22 cellular contexts compared by ENCODE assay signal in genomic region chr11:8956860-8957259, GRCh38. TPM values are rescaled to one million over a fixed set of nuclear protein-coding genes. Genes with fewer than 3 reads are reported as not detected.
DNase-seq lines count a peak whose midpoint lies in the region; ATAC-seq and TF ChIP-seq lines count a peak whose summit lies in the region.
"Had no signal": no experiment of that assay in that cellular context is flagged by ENCODE, and none has a peak within 500 bp of the region (broad histone marks: within the 10 kb centered on the region; RNA-seq: fewer than 3 reads in every experiment).

No MANE protein-coding gene starts in this region.

- no peak overlapping the region for H3K9ac ChIP-seq in neural progenitor cell
- H3K9ac ChIP-seq: BLaER1 had no signal

- H3K27ac ChIP-seq in CD4-positive, alpha-beta memory T cell (ENCODE audit: low read depth, low read length): no peak overlapping the region
- no peak overlapping the region for H3K27ac ChIP-seq in neural progenitor cell
- H3K27ac ChIP-seq: BLaER1, Peyer's patch, SJSA1 had no signal

- CTCF ChIA-PET in CD4-positive, alpha-beta memory T cell (lab: Charles Lee; ENCODE audit: partially characterized antibody): interaction anchor here (1.0 to 3.2 kb wide), 3 partner anchors 9 to 42 kb away, joined by 3 to 9 read pairs (median 6); no protein-coding TSS in a partner anchor

- intact Hi-C loops in CD4-positive, alpha-beta memory T cell (cut with micrococcal nuclease): no loop called here

- peaks cover 21% of the 10 kb centered on the region for H3K36me3 ChIP-seq in CD4-positive, alpha-beta memory T cell (ENCODE audit: insufficient read depth, low read length)
- H3K36me3 ChIP-seq in neural progenitor cell: peaks cover 9% of the 10 kb centered on the region

- no peaks in the 10 kb centered on the region for H3K9me3 ChIP-seq in CD4-positive, alpha-beta memory T cell (ENCODE audit: control insufficient read depth in 1 of 2, low read length in 2 of 2)
- H3K9me3 ChIP-seq in neural progenitor cell (ENCODE audit: low read depth): no peaks in the 10 kb centered on the region
- H3K9me3 ChIP-seq: BLaER1, Peyer's patch, SJSA1 had no signal

- no peak for TF ChIP-seq CTCF in neural progenitor cell (IDR thresholded peaks at IDR 0.05)

- no peaks in the 10 kb centered on the region for H3K27me3 Mint-ChIP-seq in activated T-cell treated with anti-CD3 and anti-CD28 coated beads, Interleukin-2, amount 50 U/mL, for 24 hours
- no peaks in the 10 kb centered on the region for H3K27me3 Mint-ChIP-seq in activated T-cell treated with anti-CD3 and anti-CD28 coated beads, Interleukin-2, amount 50 U/mL, for 4 hours (ENCODE audit: low read depth)
- no peaks in the 10 kb centered on the region for H3K27me3 Mint-ChIP-seq in CD4-positive, alpha-beta memory T cell
- H3K27me3 Mint-ChIP-seq in effector memory CD8-positive, alpha-beta T cell: no peaks in the 10 kb centered on the region
- no peaks in the 10 kb centered on the region for H3K27me3 Mint-ChIP-seq in neural progenitor cell (ENCODE audit: insufficient read depth, low read depth)

- peaks cover 29% of the 10 kb centered on the region for H3K4me1 Mint-ChIP-seq in activated T-cell treated with anti-CD3 and anti-CD28 coated beads, Interleukin-2, amount 50 U/mL, for 24 hours (ENCODE audit: low read depth)
- peaks cover 16% of the 10 kb centered on the region for H3K4me1 Mint-ChIP-seq in activated T-cell treated with anti-CD3 and anti-CD28 coated beads, Interleukin-2, amount 50 U/mL, for 4 hours (ENCODE audit: low read depth)
- peaks cover 12 to 28% (median 19%) of the 10 kb centered on the region in 4 donors for H3K4me1 Mint-ChIP-seq in CD4-positive, alpha-beta memory T cell
- peaks cover 10% of the 10 kb centered on the region in 2 donors for H3K4me1 Mint-ChIP-seq in effector memory CD8-positive, alpha-beta T cell (ENCODE audit: low read depth in 2 of 2)
- H3K4me1 Mint-ChIP-seq in neural progenitor cell: peaks cover 5% of the 10 kb centered on the region

- H3F3A ChIP-seq in neural progenitor cell (ENCODE audit: low read depth): peaks cover 11% of the 10 kb centered on the region

- no peak overlapping the region for H3K4me3 Mint-ChIP-seq in activated T-cell treated with anti-CD3 and anti-CD28 coated beads, Interleukin-2, amount 50 U/mL, for 24 hours
- H3K4me3 Mint-ChIP-seq in activated T-cell treated with anti-CD3 and anti-CD28 coated beads, Interleukin-2, amount 50 U/mL, for 4 hours: no peak overlapping the region
- H3K4me3 Mint-ChIP-seq in CD4-positive, alpha-beta memory T cell: no peak overlapping the region
- H3K4me3 Mint-ChIP-seq in effector memory CD8-positive, alpha-beta T cell: no peak overlapping the region
- no peak overlapping the region for H3K4me3 Mint-ChIP-seq in neural progenitor cell
- H3K4me3 Mint-ChIP-seq: H9 had no signal

- no peak overlapping the region for H2AFZ ChIP-seq in neural progenitor cell (replicated peaks)

- DNase-seq in activated T-cell treated with anti-CD3 and anti-CD28 coated beads, Interleukin-2, amount 50 U/mL, for 24 hours: no peak
- no peak for DNase-seq in activated T-cell treated with anti-CD3 and anti-CD28 coated beads, Interleukin-2, amount 50 U/mL, for 4 hours
- no peak for DNase-seq in CD4-positive, alpha-beta memory T cell
- DNase-seq in M059J (ENCODE audit: low read depth) (peak; percentile 41), NCI-H345 treated with DMSO at 0.1 percent for 48 hours (lab: John Stamatoyannopoulos, UW; ENCODE audit: unreplicated experiment) (no peak), neural progenitor cell (ENCODE audit: low spot score) (no peak)
- no peak for DNase-seq in effector memory CD8-positive, alpha-beta T cell
- DNase-seq: DMS79, H9, KG1, NCI-H1417, NCI-H187, NCI-H2107, NCI-H524, NCI-H82, Peyer's patch had no signal

- H3K79me2 ChIP-seq in neural progenitor cell (ENCODE audit: low read depth): peaks cover 16% of the 10 kb centered on the region

- ATAC-seq in activated T-cell treated with anti-CD3 and anti-CD28 coated beads, Interleukin-2, amount 50 U/mL, for 4 hours: no peak
- no peak for ATAC-seq in effector memory CD8-positive, alpha-beta T cell (replicated peaks)
- ATAC-seq in GM18868 (IDR thresholded peaks at IDR 0.05; ENCODE audit: unreplicated experiment): no peak
- ATAC-seq: HepG2 had no signal

- peaks cover 10% of the 10 kb centered on the region for H3K4me1 ChIP-seq in CD4-positive, alpha-beta memory T cell (ENCODE audit: insufficient read depth, low read length)
- no peaks in the 10 kb centered on the region for H3K4me1 ChIP-seq in neural progenitor cell
- H3K4me1 ChIP-seq: BLaER1 had no signal

- H3K27ac Mint-ChIP-seq in activated T-cell treated with anti-CD3 and anti-CD28 coated beads, Interleukin-2, amount 50 U/mL, for 24 hours: peak overlapping the region; percentile 38
- H3K27ac Mint-ChIP-seq in CD4-positive, alpha-beta memory T cell: peak overlapping the region in 4 of 7 donors; percentile 13 to 53 (median 32)
- peak overlapping the region; percentile 42 to 87 for H3K27ac Mint-ChIP-seq in effector memory CD8-positive, alpha-beta T cell
- H3K27ac Mint-ChIP-seq in neural progenitor cell: no peak overlapping the region
- H3K27ac Mint-ChIP-seq: H9 had no signal

- H3K4me2 ChIP-seq in neural progenitor cell: no peak overlapping the region
- H3K4me2 ChIP-seq: BLaER1 had no signal

- peaks cover 63% of the 10 kb centered on the region for H3K36me3 Mint-ChIP-seq in activated T-cell treated with anti-CD3 and anti-CD28 coated beads, Interleukin-2, amount 50 U/mL, for 24 hours (ENCODE audit: low read depth)
- peaks cover 23% of the 10 kb centered on the region for H3K36me3 Mint-ChIP-seq in activated T-cell treated with anti-CD3 and anti-CD28 coated beads, Interleukin-2, amount 50 U/mL, for 4 hours (ENCODE audit: insufficient read depth)
- peaks cover 20 to 51% of the 10 kb centered on the region in 2 donors for H3K36me3 Mint-ChIP-seq in CD4-positive, alpha-beta memory T cell
- H3K36me3 Mint-ChIP-seq in effector memory CD8-positive, alpha-beta T cell (ENCODE audit: insufficient read depth): peaks cover 42% of the 10 kb centered on the region
- peaks cover 13% of the 10 kb centered on the region for H3K36me3 Mint-ChIP-seq in neural progenitor cell

- H4K20me1 ChIP-seq in neural progenitor cell (ENCODE audit: low read depth): no peaks in the 10 kb centered on the region

- no peaks in the 10 kb centered on the region for H3K9me3 Mint-ChIP-seq in activated T-cell treated with anti-CD3 and anti-CD28 coated beads, Interleukin-2, amount 50 U/mL, for 24 hours
- H3K9me3 Mint-ChIP-seq in activated T-cell treated with anti-CD3 and anti-CD28 coated beads, Interleukin-2, amount 50 U/mL, for 4 hours: no peaks in the 10 kb centered on the region
- H3K9me3 Mint-ChIP-seq in CD4-positive, alpha-beta memory T cell: no peaks in the 10 kb centered on the region
- H3K9me3 Mint-ChIP-seq in effector memory CD8-positive, alpha-beta T cell: no peaks in the 10 kb centered on the region
- peaks cover 2% of the 10 kb centered on the region for H3K9me3 Mint-ChIP-seq in neural progenitor cell

- POLR2A ChIA-PET in CD4-positive, alpha-beta memory T cell (lab: Charles Lee; ENCODE audit: partially characterized antibody): no interaction called here

- no peak overlapping the region for H3K4me3 ChIP-seq in CD4-positive, alpha-beta memory T cell (ENCODE audit: low read length in 2 of 2)
- H3K4me3 ChIP-seq in neural progenitor cell: no peak overlapping the region
- H3K4me3 ChIP-seq: BLaER1, Peyer's patch, SJSA1 had no signal

- no peaks in the 10 kb centered on the region for H3K27me3 ChIP-seq in CD4-positive, alpha-beta memory T cell (ENCODE audit: insufficient read depth, low read length)
- H3K27me3 ChIP-seq in neural progenitor cell: no peaks in the 10 kb centered on the region
- H3K27me3 ChIP-seq: BLaER1, Peyer's patch, SJSA1 had no signal

RNA-seq across cellular contexts. Expression of gene TMEM9B, which starts 7.4 kb away (rescaled TPM):
- total RNA-seq in activated T-cell treated with anti-CD3 and anti-CD28 coated beads, Interleukin-2, amount 50 U/mL, for 4 hours: 10 to 100 TPM; 25.6 to 28.9 (median 28.6) TPM
- 10 to 100 TPM; 36.8 to 38.9 TPM for total RNA-seq in CD4-positive, alpha-beta memory T cell
- 100 to 1,000 TPM in 1 of 2 donors, 10 to 100 TPM in 1; 97.6 to 164 TPM for polyA plus RNA-seq in CD4-positive, alpha-beta memory T cell
- total RNA-seq in M059J (2014; rRNA removed; shearing (Covaris generic)): 63.0 and 72.1 TPM in 2 replicates
- 16.0 and 17.6 TPM in 2 replicates for total RNA-seq in neural progenitor cell (ENCODE audit: low replicate concordance)

RNA-seq across cellular contexts. Expression of gene ASCL3, which starts 14.0 kb away (rescaled TPM):
- total RNA-seq in activated T-cell treated with anti-CD3 and anti-CD28 coated beads, Interleukin-2, amount 50 U/mL, for 4 hours: not detected
- not detected for total RNA-seq in CD4-positive, alpha-beta memory T cell
- not detected for polyA plus RNA-seq in CD4-positive, alpha-beta memory T cell
- not detected in 2 replicates for total RNA-seq in M059J (2014; rRNA removed; shearing (Covaris generic))
- total RNA-seq in neural progenitor cell (ENCODE audit: low replicate concordance): not detected in 2 replicates
- total RNA-seq: A673, G401, H9, HepG2, Peyer's patch, SJSA1 had no signal
- polyA plus RNA-seq: HepG2 had no signal

RNA-seq across cellular contexts. Expression of gene C11orf16, which starts 24.1 kb away (rescaled TPM):
- total RNA-seq in activated T-cell treated with anti-CD3 and anti-CD28 coated beads, Interleukin-2, amount 50 U/mL, for 4 hours: not detected
- total RNA-seq in CD4-positive, alpha-beta memory T cell: not detected
- polyA plus RNA-seq in CD4-positive, alpha-beta memory T cell: under 1 TPM in 1 of 2 donors, not detected in 1; 0.10 TPM
- not detected in 2 replicates for total RNA-seq in M059J (2014; rRNA removed; shearing (Covaris generic))
- total RNA-seq in neural progenitor cell (ENCODE audit: low replicate concordance): not detected in 2 replicates
- total RNA-seq: A673, G401, HepG2, Peyer's patch, SJSA1 had no signal
- polyA plus RNA-seq: HepG2 had no signal

RNA-seq across cellular contexts. Expression of gene AKIP1, which starts 45.9 kb away (rescaled TPM):
- 10 to 100 TPM; 18.2 to 25.6 (median 25.6) TPM for total RNA-seq in activated T-cell treated with anti-CD3 and anti-CD28 coated beads, Interleukin-2, amount 50 U/mL, for 4 hours
- 10 to 100 TPM; 13.3 to 14.5 TPM for total RNA-seq in CD4-positive, alpha-beta memory T cell
- polyA plus RNA-seq in CD4-positive, alpha-beta memory T cell: 10 to 100 TPM; 16.5 to 20.2 TPM
- total RNA-seq in M059J (2014; rRNA removed; shearing (Covaris generic)): 66.6 and 70.5 TPM in 2 replicates
- 45.6 and 53.7 TPM in 2 replicates for total RNA-seq in neural progenitor cell (ENCODE audit: low replicate concordance)

RNA-seq across cellular contexts. Expression of gene NRIP3, which starts 46.9 kb away (rescaled TPM):
- total RNA-seq in activated T-cell treated with anti-CD3 and anti-CD28 coated beads, Interleukin-2, amount 50 U/mL, for 4 hours: 1 to 10 TPM; 1.9 to 2.4 (median 2.0) TPM
- 1 to 10 TPM; 1.5 to 1.7 TPM for total RNA-seq in CD4-positive, alpha-beta memory T cell
- polyA plus RNA-seq in CD4-positive, alpha-beta memory T cell: under 1 TPM; 0.63 to 0.99 TPM
- 30.5 and 35.6 TPM in 2 replicates for total RNA-seq in M059J (2014; rRNA removed; shearing (Covaris generic))
- 38.1 and 42.7 TPM in 2 replicates for total RNA-seq in neural progenitor cell (ENCODE audit: low replicate concordance)
